In the genomic region with DNA sequence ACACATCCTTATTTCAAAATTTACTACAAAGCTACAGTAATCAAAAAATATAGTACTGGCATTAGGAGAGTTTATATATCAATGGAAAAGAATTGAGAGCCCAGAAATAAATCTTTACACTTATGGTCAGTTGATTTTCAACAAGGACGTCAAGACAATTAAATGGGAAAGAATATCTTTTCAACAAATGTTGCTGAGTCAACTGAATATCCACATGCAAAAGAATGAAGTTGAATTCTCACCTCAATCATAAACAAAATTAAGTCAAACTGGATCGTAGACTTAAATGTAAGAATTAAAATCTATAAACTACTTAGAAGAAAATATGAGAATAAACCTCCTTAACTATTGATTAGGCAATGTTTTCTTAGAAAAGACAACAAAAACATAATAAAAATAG, we compare ENCODE assay signal across 11 cellular contexts.
"Had no signal": no experiment of that assay in that cellular context is flagged by ENCODE, and none has a peak within 500 bp of the region (broad histone marks: within the 10 kb centered on the region; RNA-seq: fewer than 3 reads in every experiment).

No MANE protein-coding gene starts in this region.

- H2AFZ ChIP-seq: GM23248, GM23338 had no signal

- ATAC-seq: GM23338, HCT116 had no signal

- FAIRE-seq: H1, H54 had no signal

- H3K4me1 ChIP-seq: HAP-1 had no signal

- DNase-seq: GM23248, GOT3, H7, H9, HCEC 1CT, HFFc6 had no signal

- H3K9me3 ChIP-seq: HAP-1 had no signal

- H3K27ac ChIP-seq: GM23248 had no signal

- H3K4me2 ChIP-seq: GM23338 had no signal

- H3K9ac ChIP-seq: GM23248 had no signal

- H3K36me3 ChIP-seq: HAP-1 had no signal

- H3K4me3 ChIP-seq: GM23248, GM23338, HAP-1 had no signal
